ENCODE assay signal across 23 cellular contexts in genomic region chr9:136375096-136375495, GRCh38. TPM values are rescaled to one million over a fixed set of nuclear protein-coding genes. Genes with fewer than 3 reads are reported as not detected.
"Had no signal": no experiment of that assay in that cellular context is flagged by ENCODE, and none has a peak within 500 bp of the region (broad histone marks: within the 10 kb centered on the region; RNA-seq: fewer than 3 reads in every experiment).

No MANE protein-coding gene starts in this region.

- H3K36me3 Mint-ChIP-seq: activated naive CD8-positive, alpha-beta T cell had no signal

- ATAC-seq: activated CD4-positive, CD25-positive, alpha-beta regulatory T cell treated with anti-CD3 and anti-CD28 coated beads, Interleukin-2, amount 50 U/mL, for 24 hours; activated CD8-positive, alpha-beta T cell treated with anti-CD3 and anti-CD28 coated beads for 36 hours; Right ventricle myocardium inferior had no signal

- H3K9me3 Mint-ChIP-seq: activated CD8-positive, alpha-beta T cell treated with anti-CD3 and anti-CD28 coated beads for 36 hours; activated T-helper 1 cell treated with anti-CD3 and anti-CD28 coated beads, Interleukin-12 subunit alpha, Interleukin-12 subunit beta, Interleukin-2, Interleukin-4 antibody, amounts not matched to agents 30 ng/mL and 10 ng/mL and 1 ng/mL, durations not matched to agents 14 hours and 24 hours and 36 hours; T-helper 1 cell treated with Interleukin-12 subunit alpha and Interleukin-12 subunit beta and Interleukin-4 antibody, amounts not matched to agents 30 μg/mL and 1 μg/mL, for 36 hours had no signal

- H3K27ac Mint-ChIP-seq: activated CD8-positive, alpha-beta T cell treated with anti-CD3 and anti-CD28 coated beads for 36 hours; activated naive CD8-positive, alpha-beta T cell; activated T-helper 1 cell treated with anti-CD3 and anti-CD28 coated beads, Interleukin-12 subunit alpha, Interleukin-12 subunit beta, Interleukin-2, Interleukin-4 antibody, amounts not matched to agents 30 ng/mL and 10 ng/mL and 1 ng/mL, durations not matched to agents 14 hours and 24 hours and 36 hours; T-helper 1 cell treated with Interleukin-12 subunit alpha and Interleukin-12 subunit beta and Interleukin-4 antibody, amounts not matched to agents 30 μg/mL and 1 μg/mL, for 36 hours had no signal

- H3K9me3 ChIP-seq: MG63 had no signal

- H3K27me3 ChIP-seq: MG63 had no signal

- H3K27me3 Mint-ChIP-seq: activated CD8-positive, alpha-beta T cell treated with anti-CD3 and anti-CD28 coated beads for 36 hours; activated naive CD8-positive, alpha-beta T cell had no signal

- DNase-seq: activated CD4-positive, alpha-beta T cell treated with anti-CD3 and anti-CD28 coated beads for 4 hours; activated CD8-positive, alpha-beta memory T cell treated with anti-CD3 and anti-CD28 coated beads, Interleukin-2, amount 50 U/mL, for 48 hours; activated CD8-positive, alpha-beta T cell treated with anti-CD3 and anti-CD28 coated beads for 36 hours; activated effector memory CD4-positive, alpha-beta T cell treated with anti-CD3 and anti-CD28 coated beads, Interleukin-2, amount 50 U/mL, for 16 hours; activated naive CD4-positive, alpha-beta T cell treated with Interleukin-2 at 50 U/mL for 16 hours; activated T-cell treated with anti-CD3 and anti-CD28 coated beads, Interleukin-2, amount 50 U/mL, for 1 hour; caudate nucleus; MG63; NCI-H1105; NCI-H1436; NCI-H1694 treated with DMSO at 0.1 percent for 48 hours; NCI-H2029 treated with DMSO at 0.1 percent for 48 hours; NCI-H345; NCI-H510A; NCI-H526 treated with DMSO at 0.1 percent for 48 hours; NCI-H82 had no signal

- H3K27ac ChIP-seq: SK-N-MC had no signal

- H3K4me3 ChIP-seq: MG63, SK-N-MC had no signal

- H3K36me3 ChIP-seq: MG63 had no signal

- H3K4me3 Mint-ChIP-seq: activated CD8-positive, alpha-beta T cell treated with anti-CD3 and anti-CD28 coated beads for 36 hours; activated naive CD8-positive, alpha-beta T cell; activated T-helper 1 cell treated with anti-CD3 and anti-CD28 coated beads, Interleukin-12 subunit alpha, Interleukin-12 subunit beta, Interleukin-2, Interleukin-4 antibody, amounts not matched to agents 30 ng/mL and 10 ng/mL and 1 ng/mL, durations not matched to agents 14 hours and 24 hours and 36 hours; T-helper 1 cell treated with Interleukin-12 subunit alpha and Interleukin-12 subunit beta and Interleukin-4 antibody, amounts not matched to agents 30 μg/mL and 1 μg/mL, for 36 hours had no signal

RNA-seq across cellular contexts. Expression of gene CARD9, which starts 1.6 kb away (rescaled TPM):
- total RNA-seq: RPMI7951 had no signal
